In genomic region chr17:36918260-36918691, GRCh38 we compare ENCODE assay signal across 22 cellular contexts. TPM values are rescaled to one million over a fixed set of nuclear protein-coding genes. Genes with fewer than 3 reads are reported as not detected.
DNase-seq lines count a peak whose midpoint lies in the region; ATAC-seq and TF ChIP-seq lines count a peak whose summit lies in the region.
"Had no signal": no experiment of that assay in that cellular context is flagged by ENCODE, and none has a peak within 500 bp of the region (broad histone marks: within the 10 kb centered on the region; RNA-seq: fewer than 3 reads in every experiment).

No MANE protein-coding gene starts in this region.

- no peaks in the 10 kb centered on the region for H3K79me2 ChIP-seq in trophoblast cell (ENCODE audit: control insufficient read depth, insufficient read depth, low read length, poor library complexity)
- H3K79me2 ChIP-seq in MM.1S (ENCODE audit: low read length), result no peaks in the 10 kb centered on the region

- in situ Hi-C loops in GM13976 (cut with MboI; ENCODE audit: low sequenced_read_pairs, unreplicated experiment), result no loop called here

- no peak overlapping the region for H2BK12ac ChIP-seq in trophoblast cell (ENCODE audit: low read length)

- H2BK5ac ChIP-seq in trophoblast cell (ENCODE audit: low read depth, low read length, poor library complexity), result no peak overlapping the region

- H3K23ac ChIP-seq in trophoblast cell (ENCODE audit: low read length), result no peak overlapping the region

- H3K36me3 ChIP-seq in endodermal cell (ENCODE audit: control insufficient read depth, insufficient read depth, low read length) (no peaks in the 10 kb centered on the region), trophoblast cell (ENCODE audit: control insufficient read depth in 1 of 2, insufficient read depth in 2 of 2, low read length in 2 of 2) (no peaks in the 10 kb centered on the region), MM.1S (replicated peaks; ENCODE audit: insufficient read depth, low read length) (no peaks in the 10 kb centered on the region)
- H3K36me3 ChIP-seq: Peyer's patch had no signal

- H3K27me3 Mint-ChIP-seq in endodermal cell (ENCODE audit: insufficient read depth), result no peaks in the 10 kb centered on the region

- H3K27me3 ChIP-seq in endodermal cell (ENCODE audit: control insufficient read depth, insufficient read depth, low read length, poor library complexity, severe bottlenecking) (no peaks in the 10 kb centered on the region), trophoblast cell (ENCODE audit: insufficient read depth, low read length) (no peaks in the 10 kb centered on the region), MM.1S (replicated peaks; ENCODE audit: insufficient read depth, low read length) (peaks cover 6% of the 10 kb centered on the region; the same call in 1 of the 2 replicates)
- H3K27me3 ChIP-seq: body of pancreas, Peyer's patch had no signal

- peaks cover 12% of the 10 kb centered on the region for H3K79me1 ChIP-seq in trophoblast cell (ENCODE audit: low read length)

- H3K4me1 Mint-ChIP-seq in endodermal cell, result peaks cover 58% of the 10 kb centered on the region
- H3K4me1 Mint-ChIP-seq: activated B cell treated with CpG ODN at 0.5 μM for 24 hours, T-cell had no signal

- H4K91ac ChIP-seq in trophoblast cell (ENCODE audit: low read depth, low read length), result peak overlapping the region; percentile 30

- no peak overlapping the region for H3K14ac ChIP-seq in trophoblast cell (ENCODE audit: low read length)

- H2BK120ac ChIP-seq in trophoblast cell (ENCODE audit: insufficient read depth, low read length, poor library complexity), result no peak overlapping the region

- peak overlapping the region; percentile 63 for H4K8ac ChIP-seq in trophoblast cell (ENCODE audit: low read depth, low read length)

- TF ChIP-seq CTCF in endodermal cell (conservative IDR thresholded peaks at IDR 0.05) (no peak), MM.1S (IDR thresholded peaks at IDR 0.05; ENCODE audit: low read length) (no peak), GM13976 (IDR thresholded peaks at IDR 0.05; ENCODE audit: borderline replicate concordance, control extremely low read depth, extremely low read depth, insufficient read depth, missing control alignments) (no peak)

- H3K4me3 ChIP-seq in endodermal cell (ENCODE audit: low read length), result no peak overlapping the region
- H3K4me3 ChIP-seq in trophoblast cell (ENCODE audit: low read depth, low read length), result no peak overlapping the region
- H3K4me3 ChIP-seq in MM.1S (ENCODE audit: low read length), result no peak overlapping the region
- H3K4me3 ChIP-seq: body of pancreas, Peyer's patch, skin epidermis had no signal

- DNase-seq in H4 (ENCODE audit: low spot score) (peak; percentile 76), NCI-H226 (peak; percentile 84), endodermal cell (peak; percentile 85), trophoblast cell (no peak), NCI-H345 (lab: John Stamatoyannopoulos, UW) (no peak), MM.1S (no peak), GM13976 (ENCODE audit: low spot score) (no peak)
- DNase-seq: activated B cell treated with CpG ODN at 0.5 μM for 24 hours; activated CD8-positive, alpha-beta memory T cell treated with anti-CD3 and anti-CD28 coated beads, Interleukin-2, amount 50 U/mL, for 4 hours; activated naive CD4-positive, alpha-beta T cell treated with Interleukin-2 at 50 U/mL for 16 hours; body of pancreas; C1 segment of cervical spinal cord; DMS53; NCI-H187 treated with DMSO at 0.1 percent for 48 hours; NCI-H524 treated with DMSO at 0.1 percent for 48 hours; occipital lobe; Peyer's patch; stimulated activated naive CD4-positive, alpha-beta T cell treated with Interleukin-2 at 50 U/mL for 16 hours; T-cell had no signal

- H3K9ac ChIP-seq in endodermal cell (ENCODE audit: extremely low read depth, low read length, poor library complexity, severe bottlenecking) (no peak overlapping the region), trophoblast cell (ENCODE audit: low read length) (no peak overlapping the region), MM.1S (ENCODE audit: low read length) (no peak overlapping the region)

- H3K27ac Mint-ChIP-seq in endodermal cell, result peak overlapping the region; percentile 52
- H3K27ac Mint-ChIP-seq: activated B cell treated with CpG ODN at 0.5 μM for 24 hours, T-cell had no signal

- H3K36me3 Mint-ChIP-seq in endodermal cell (ENCODE audit: low read depth), result peaks cover 6% of the 10 kb centered on the region
- H3K36me3 Mint-ChIP-seq: T-cell had no signal

- H4K12ac ChIP-seq in trophoblast cell (ENCODE audit: low read depth, low read length), result no peak overlapping the region

- H3F3A ChIP-seq in MM.1S (ENCODE audit: insufficient read depth, low read length), result no peaks in the 10 kb centered on the region

- 38 to 80% methylated on average over 1 to 3 of the region's 3 CpGs for WGBS in endodermal cell (ENCODE audit: insufficient coverage in 1 of 2, insufficient read length in 1 of 2), 2 experiments
- WGBS in trophoblast cell (ENCODE audit: extremely low coverage, insufficient coverage, insufficient read length), result no CpG with 5 or more reads among the region's 3 CpGs

- peak overlapping the region; percentile 21 for H3K18ac ChIP-seq in trophoblast cell (ENCODE audit: low read length)

- H3K9me2 ChIP-seq in MM.1S (replicated peaks; ENCODE audit: insufficient read depth, low read length), result no peaks in the 10 kb centered on the region

- H3K4me1 ChIP-seq in endodermal cell (ENCODE audit: control insufficient read depth, insufficient read depth, low read length) (peaks cover 39% of the 10 kb centered on the region), trophoblast cell (ENCODE audit: control insufficient read depth in 1 of 2, insufficient read depth in 2 of 2, low read length in 2 of 2) (peaks cover 36 to 44% of the 10 kb centered on the region in 2 experiments), MM.1S (ENCODE audit: low read length) (no peaks in the 10 kb centered on the region)
- H3K4me1 ChIP-seq: body of pancreas, Peyer's patch had no signal

- H3K9me3 ChIP-seq in endodermal cell (ENCODE audit: control insufficient read depth, low read length), result no peaks in the 10 kb centered on the region
- no peaks in the 10 kb centered on the region for H3K9me3 ChIP-seq in trophoblast cell (ENCODE audit: insufficient read depth, low read depth, low read length)
- H3K9me3 ChIP-seq in MM.1S (replicated peaks; ENCODE audit: insufficient read depth, low read length), result no peaks in the 10 kb centered on the region
- H3K9me3 ChIP-seq: body of pancreas, Peyer's patch had no signal

- H3K27ac ChIP-seq in endodermal cell (ENCODE audit: low read depth, low read length) (no peak overlapping the region), trophoblast cell (ENCODE audit: low read depth, low read length) (peak overlapping the region; percentile 15), MM.1S (ENCODE audit: low read length) (no peak overlapping the region)
- H3K27ac ChIP-seq: body of pancreas, Peyer's patch, skin epidermis had no signal

- no peaks in the 10 kb centered on the region for H4K20me1 ChIP-seq in MM.1S (ENCODE audit: insufficient read depth, low read length)

- no peaks in the 10 kb centered on the region for H3K9me3 Mint-ChIP-seq in endodermal cell
- H3K9me3 Mint-ChIP-seq: activated B cell treated with CpG ODN at 0.5 μM for 24 hours, T-cell had no signal

- no peak overlapping the region for H3K4ac ChIP-seq in trophoblast cell (ENCODE audit: low read depth, low read length)

- peak overlapping the region; percentile 23 for H2AFZ ChIP-seq in trophoblast cell (ENCODE audit: insufficient read depth, low read length, poor library complexity)
- H2AFZ ChIP-seq in MM.1S (ENCODE audit: low read length), result no peak overlapping the region

- no peak overlapping the region for H3K4me3 Mint-ChIP-seq in endodermal cell
- H3K4me3 Mint-ChIP-seq: activated B cell treated with CpG ODN at 0.5 μM for 24 hours, T-cell had no signal

- no peak overlapping the region for H3K4me2 ChIP-seq in trophoblast cell (ENCODE audit: low read length)
- H3K4me2 ChIP-seq in MM.1S (ENCODE audit: low read depth, low read length), result no peak overlapping the region

- no peak overlapping the region for H2AK5ac ChIP-seq in trophoblast cell (ENCODE audit: low read length)

- no peak for ATAC-seq in GM21381 (IDR thresholded peaks at IDR 0.05; ENCODE audit: unreplicated experiment)
- ATAC-seq: body of pancreas, T-cell had no signal

RNA-seq across cellular contexts. Expression of gene LHX1, which starts 19.0 kb away (rescaled TPM):
- total RNA-seq in H4 (2014; rRNA removed; shearing (Covaris generic)), result 0.39 and 0.97 TPM in 2 replicates
- 100 to 1,000 TPM in 1 of 2 donors, 10 to 100 TPM in 1; 85.9 to 259 TPM for total RNA-seq in endodermal cell
- polyA plus RNA-seq in endodermal cell (2013, experiment 1 of 2), result 9.7 TPM
- polyA plus RNA-seq in endodermal cell (2013, experiment 2 of 2), result 17.6 TPM
- polyA plus RNA-seq in trophoblast cell (2013), result 0.33 and 0.37 TPM in 2 replicates
- total RNA-seq: activated B cell treated with CpG ODN at 0.5 μM for 24 hours, body of pancreas, mesenteric fat pad, occipital lobe, Peyer's patch, T-cell had no signal

RNA-seq across cellular contexts. Expression of gene AATF, which starts 30.5 kb away (rescaled TPM):
- total RNA-seq in H4 (2014; rRNA removed; shearing (Covaris generic)), result 45.1 and 47.1 TPM in 2 replicates
- 10 to 100 TPM; 90.7 TPM for total RNA-seq in endodermal cell
- polyA plus RNA-seq in endodermal cell (2013, experiment 1 of 2), result 37.6 TPM
- 34.2 TPM for polyA plus RNA-seq in endodermal cell (2013, experiment 2 of 2)
- polyA plus RNA-seq in trophoblast cell (2013), result 80.0 and 80.8 TPM in 2 replicates

Comparison
In these comparisons a context has a peak if more than half of its experiments do, and no peak if none do; other contexts are left out.
1. DNase-seq: peak in H4 (single experiment), NCI-H226 (single experiment) and endodermal cell (single experiment); none in trophoblast cell (0 of 2), NCI-H345 (single experiment), MM.1S (single experiment) and GM13976 (single experiment).
2. RNA of gene LHX1, which starts 19.0 kb away (total RNA-seq): 85.9 to 259 TPM in endodermal cell; 0.39 to 0.97 TPM in H4; every median in the first group is over 10 times any median in the second.